10 cellular contexts compared by ENCODE assay signal in genomic region chr20:36975085-36975829, GRCh38. TPM values are rescaled to one million over a fixed set of nuclear protein-coding genes. Genes with fewer than 3 reads are reported as not detected.
DNase-seq lines count a peak whose midpoint lies in the region; ATAC-seq and TF ChIP-seq lines count a peak whose summit lies in the region.
"Had no signal": no experiment of that assay in that cellular context is flagged by ENCODE, and none has a peak within 500 bp of the region (broad histone marks: within the 10 kb centered on the region; RNA-seq: fewer than 3 reads in every experiment).

No MANE protein-coding gene starts in this region.

- peak overlapping the region; percentile 83 for H3K27ac ChIP-seq in CD8-positive, alpha-beta T cell (ENCODE audit: low read depth, low read length)
- H3K27ac ChIP-seq in sigmoid colon (no peak overlapping the region), SK-N-SH (ENCODE audit: low read depth in 2 of 2, low read length in 1 of 2) (no peak overlapping the region)
- H3K27ac ChIP-seq: SJCRH30 had no signal

- no peaks in the 10 kb centered on the region for H3K79me2 ChIP-seq in SK-N-SH (ENCODE audit: insufficient read depth)

- no peak overlapping the region for H3K4me3 ChIP-seq in CD8-positive, alpha-beta T cell (ENCODE audit: low read depth, low read length)
- no peak overlapping the region for H3K4me3 ChIP-seq in sigmoid colon
- no peak overlapping the region for H3K4me3 ChIP-seq in SK-N-SH (ENCODE audit: low read depth in 2 of 2, low read length in 1 of 2)
- H3K4me3 ChIP-seq: SJCRH30 had no signal

- H3K9ac ChIP-seq in SK-N-SH: no peak overlapping the region

- no peaks in the 10 kb centered on the region for H3K9me2 ChIP-seq in SK-N-SH

- H3K9me3 ChIP-seq in CD8-positive, alpha-beta T cell (ENCODE audit: low read length): no peaks in the 10 kb centered on the region
- H3K9me3 ChIP-seq in sigmoid colon (no peaks in the 10 kb centered on the region), SK-N-SH (no peaks in the 10 kb centered on the region)

- no peak for TF ChIP-seq POLR2A in sigmoid colon (IDR thresholded peaks at IDR 0.05)

- peak overlapping the region; percentile 35 for H3K4me3 Mint-ChIP-seq in CD8-positive, alpha-beta T cell
- H3K4me3 Mint-ChIP-seq in nephron progenitor cell: no peak overlapping the region

- peaks cover 2% of the 10 kb centered on the region for H3K36me3 Mint-ChIP-seq in CD8-positive, alpha-beta T cell
- peaks cover 3% of the 10 kb centered on the region for H3K36me3 Mint-ChIP-seq in nephron progenitor cell (ENCODE audit: low read depth)

- no peak overlapping the region for H3K4me2 ChIP-seq in SK-N-SH

- H3K27ac Mint-ChIP-seq in CD8-positive, alpha-beta T cell: peak overlapping the region; percentile 66
- no peak overlapping the region for H3K27ac Mint-ChIP-seq in nephron progenitor cell

- H4K20me1 ChIP-seq in SK-N-SH (ENCODE audit: insufficient read depth): no peaks in the 10 kb centered on the region

- peaks cover 40% of the 10 kb centered on the region for H3K4me1 Mint-ChIP-seq in CD8-positive, alpha-beta T cell (ENCODE audit: low read depth)
- no peaks in the 10 kb centered on the region for H3K4me1 Mint-ChIP-seq in nephron progenitor cell

- H3K27me3 Mint-ChIP-seq in CD8-positive, alpha-beta T cell (ENCODE audit: low read depth): no peaks in the 10 kb centered on the region
- H3K27me3 Mint-ChIP-seq in nephron progenitor cell (ENCODE audit: low read depth, poor library complexity): no peaks in the 10 kb centered on the region

- TF ChIP-seq EP300 in sigmoid colon (IDR thresholded peaks at IDR 0.05) (no peak), SK-N-SH (IDR thresholded peaks at IDR 0.05; ENCODE audit: borderline replicate concordance in 1 of 2, low read depth in 1 of 2, low read length in 1 of 2) (no peak)

- TF ChIP-seq CTCF in CD8-positive, alpha-beta T cell (IDR thresholded peaks at IDR 0.05): no peak
- TF ChIP-seq CTCF in sigmoid colon (IDR thresholded peaks at IDR 0.05) (no peak), SK-N-SH (IDR thresholded peaks at IDR 0.05) (no peak), nephron progenitor cell (IDR thresholded peaks at IDR 0.05) (no peak)

- H3K36me3 ChIP-seq in CD8-positive, alpha-beta T cell (ENCODE audit: insufficient read depth, low read length): no peaks in the 10 kb centered on the region
- H3K36me3 ChIP-seq in sigmoid colon (no peaks in the 10 kb centered on the region), SK-N-SH (replicated peaks in 1 of 2; ENCODE audit: control insufficient read depth in 1 of 2, insufficient read depth in 2 of 2, low read length in 1 of 2) (no peaks in the 10 kb centered on the region)
- H3K36me3 ChIP-seq: SJCRH30 had no signal

- intact Hi-C loops in CD8-positive, alpha-beta T cell (cut with DNase I, micrococcal nuclease): loop anchor here (1.0 to 2.0 kb wide), 4 partner anchors 24 to 34 kb away; partner anchors contain the start of gene SAMHD1 (in 2 of the 2)
- intact Hi-C loops in sigmoid colon (cut with DNase I): no loop called here

- H3F3A ChIP-seq in SK-N-SH (replicated peaks; ENCODE audit: insufficient read depth): no peaks in the 10 kb centered on the region

- TF ChIP-seq RAD21 in SK-N-SH (IDR thresholded peaks at IDR 0.05; ENCODE audit: low read length): no peak

- DNase-seq in CD8-positive, alpha-beta T cell: peak; percentile 21 to 81 (median 62)
- DNase-seq in T follicular helper cell (ENCODE audit: low read depth): peak; percentile 73
- DNase-seq in activated T-helper 1 cell treated with anti-CD3 and anti-CD28 coated beads, Interleukin-2, amount 50 U/mL, for 16 hours (ENCODE audit: low read depth in 1 of 2, low spot score in 1 of 2): peak; percentile 31 to 32
- peak; percentile 14 for DNase-seq in sigmoid colon
- no peak for DNase-seq in SK-N-SH
- no peak for DNase-seq in nephron progenitor cell
- no peak for DNase-seq in NCI-H2107 (lab: John Stamatoyannopoulos, UW)
- DNase-seq: SJCRH30 had no signal

- H3K4me1 ChIP-seq in CD8-positive, alpha-beta T cell (ENCODE audit: insufficient read depth, low read length): peaks cover 46% of the 10 kb centered on the region
- H3K4me1 ChIP-seq in sigmoid colon: no peaks in the 10 kb centered on the region
- H3K4me1 ChIP-seq in SK-N-SH (ENCODE audit: control insufficient read depth in 1 of 2, insufficient read depth in 2 of 2, low read depth in 1 of 2, low read length in 1 of 2): no peaks in the 10 kb centered on the region
- H3K4me1 ChIP-seq: SJCRH30 had no signal

- H2AFZ ChIP-seq in SK-N-SH (ENCODE audit: low read depth): no peak overlapping the region

- H3K27me3 ChIP-seq in CD8-positive, alpha-beta T cell (ENCODE audit: insufficient read depth, low read length): no peaks in the 10 kb centered on the region
- H3K27me3 ChIP-seq in sigmoid colon (no peaks in the 10 kb centered on the region), SK-N-SH (ENCODE audit: insufficient read depth) (no peaks in the 10 kb centered on the region)
- H3K27me3 ChIP-seq: SJCRH30 had no signal

- POLR2A ChIA-PET in CD8-positive, alpha-beta T cell (lab: Charles Lee): interaction anchor here (0.6 to 2.7 kb wide), 13 partner anchors 13 to 121 kb away, joined by 3 to 15 read pairs (median 4); partner anchors contain the start of gene RBL1
- POLR2A ChIA-PET in SK-N-SH (lab: Yijun Ruan, JAX): no interaction called here

- H3K9me3 Mint-ChIP-seq in CD8-positive, alpha-beta T cell: no peaks in the 10 kb centered on the region
- peaks cover 16% of the 10 kb centered on the region for H3K9me3 Mint-ChIP-seq in nephron progenitor cell

- CTCF ChIA-PET in CD8-positive, alpha-beta T cell (lab: Charles Lee): interaction anchor here (1.1 to 1.5 kb wide), 6 partner anchors 16 to 106 kb away, joined by 3 to 4 read pairs (median 4); no protein-coding TSS in a partner anchor
- CTCF ChIA-PET in SK-N-SH (lab: Yijun Ruan, JAX): no interaction called here

- peak; percentile 86 for ATAC-seq in CD8-positive, alpha-beta T cell
- no peak for ATAC-seq in HG03159 (IDR thresholded peaks at IDR 0.05; ENCODE audit: unreplicated experiment)
- ATAC-seq: esophagus mucosa had no signal

- WGBS in sigmoid colon, 2 donors: 7 to 31% methylated on average over 3 of the region's 3 CpGs
- WGBS in SK-N-SH (ENCODE audit: low lambda C conversion rate): 71% methylated on average over 3 of the region's 3 CpGs

TF ChIP-seq in SK-N-SH, 30 proteins besides CTCF, POLR2A, EP300 and RAD21:
- TF ChIP-seq FOSL2 (IDR thresholded peaks at IDR 0.05; ENCODE audit: borderline replicate concordance, low read depth): no peak
- TF ChIP-seq MXI1 (IDR thresholded peaks at IDR 0.05; ENCODE audit: low read depth, low read length): no peak
- TF ChIP-seq FOXM1 (IDR thresholded peaks at IDR 0.05; ENCODE audit: low read depth): no peak
- no peak for TF ChIP-seq JUND (IDR thresholded peaks at IDR 0.05)
- no peak for TF ChIP-seq RFX5 (IDR thresholded peaks at IDR 0.05; ENCODE audit: low read length)
- no peak for TF ChIP-seq ELF1 (IDR thresholded peaks at IDR 0.05)
- TF ChIP-seq GABPA (IDR thresholded peaks at IDR 0.05; ENCODE audit: low read depth): no peak
- no peak for TF ChIP-seq GATA2 (CRISPR knock-in tag; IDR thresholded peaks at IDR 0.05)
- TF ChIP-seq EZH2phosphoT487 (IDR thresholded peaks at IDR 0.05; ENCODE audit: borderline replicate concordance, low read depth): no peak
- TF ChIP-seq ZBTB33 (IDR thresholded peaks at IDR 0.05; ENCODE audit: borderline replicate concordance, low read depth): no peak
- no peak for TF ChIP-seq YY1 (IDR thresholded peaks at IDR 0.05; ENCODE audit: low read depth)
- TF ChIP-seq, protein P1, sequence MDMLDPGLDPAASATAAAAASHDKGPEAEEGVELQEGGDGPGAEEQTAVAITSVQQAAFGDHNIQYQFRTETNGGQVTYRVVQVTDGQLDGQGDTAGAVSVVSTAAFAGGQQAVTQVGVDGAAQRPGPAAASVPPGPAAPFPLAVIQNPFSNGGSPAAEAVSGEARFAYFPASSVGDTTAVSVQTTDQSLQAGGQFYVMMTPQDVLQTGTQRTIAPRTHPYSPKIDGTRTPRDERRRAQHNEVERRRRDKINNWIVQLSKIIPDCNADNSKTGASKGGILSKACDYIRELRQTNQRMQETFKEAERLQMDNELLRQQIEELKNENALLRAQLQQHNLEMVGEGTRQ (IDR thresholded peaks at IDR 0.05; ENCODE audit: borderline replicate concordance, low read depth, low read length): no peak
- TF ChIP-seq NRF1 (IDR thresholded peaks at IDR 0.05; ENCODE audit: low read depth, low read length): no peak

RNA-seq across cellular contexts. Expression of gene SAMHD1, which starts 23.7 kb away (rescaled TPM):
- total RNA-seq in CD8-positive, alpha-beta T cell: 10 to 100 TPM; 74.6 to 78.2 TPM
- total RNA-seq in sigmoid colon: 100 to 1,000 TPM in 3 of 4 donors, 10 to 100 TPM in 1; 89.6 to 179 (median 146) TPM
- polyA plus RNA-seq in sigmoid colon (10 to 100 TPM; 27.0 to 67.4 (median 49.2) TPM), SK-N-SH (2012; rRNA removed) (5.9 and 7.2 TPM in 2 replicates)
- polyA plus RNA-seq in SK-N-SH (2012; cell fraction: cytosol; rRNA removed): 7.5 and 9.9 TPM in 2 replicates
- polyA plus RNA-seq in SK-N-SH (2012; cell fraction: nucleus; rRNA removed): 3.1 and 4.6 TPM in 2 replicates

Comparison
In these comparisons a context has a peak if more than half of its experiments do, and no peak if none do; other contexts are left out.
1. DNase-seq: peak in CD8-positive, alpha-beta T cell (7 of 7), T follicular helper cell (single experiment), activated T-helper 1 cell treated with anti-CD3 and anti-CD28 coated beads, Interleukin-2, amount 50 U/mL, for 16 hours (2 of 2) and sigmoid colon (single experiment); none in SK-N-SH (single experiment), nephron progenitor cell (single experiment) and NCI-H2107 (single experiment).